Comparison of ENCODE assay signal across 17 cellular contexts in the genomic region with DNA sequence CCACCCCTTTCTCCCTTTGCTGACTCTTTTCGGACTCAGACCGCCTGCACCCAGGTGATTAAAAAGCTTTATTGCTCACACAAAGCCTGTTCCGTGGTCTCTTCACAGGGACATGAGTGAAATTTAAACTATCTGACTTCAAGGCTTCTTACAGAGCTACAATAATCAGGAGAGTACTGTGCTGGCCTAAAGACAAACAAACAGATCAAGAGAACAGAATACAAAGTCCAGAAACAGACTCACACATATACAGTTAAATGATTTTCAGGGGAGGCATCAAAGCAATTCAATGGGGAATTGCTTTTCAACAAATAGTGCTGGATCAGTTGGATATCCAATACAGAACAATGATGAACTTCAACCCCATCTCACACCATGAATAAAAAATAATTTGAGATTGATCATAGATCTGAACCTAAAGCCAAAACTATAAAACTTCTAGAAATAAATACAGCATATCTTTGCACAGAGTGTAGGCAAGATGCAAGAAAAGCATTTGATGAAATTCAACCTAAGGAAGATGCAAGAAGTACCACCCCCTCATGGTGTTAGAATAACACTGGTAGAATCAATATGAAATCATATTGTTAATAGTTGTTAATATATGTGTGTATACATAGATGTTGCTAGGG.
A peak's percentile ranks its signal among the peaks of the same experiment; 100 is the strongest.
DNase-seq lines count a peak whose midpoint lies in the region; TF ChIP-seq lines count a peak whose summit lies in the region.
"Had no signal": no experiment of that assay in that cellular context is flagged by ENCODE, and none has a peak within 500 bp of the region (broad histone marks: within the 10 kb centered on the region; RNA-seq: fewer than 3 reads in every experiment).

No MANE protein-coding gene starts in this region.

- H3K4me2 ChIP-seq in hepatocyte (peak overlapping the region; percentile 65), neural progenitor cell (peak overlapping the region; percentile 46)
- H3K4me2 ChIP-seq: BLaER1 had no signal

- H3K9ac ChIP-seq in HUES48 (ENCODE audit: low read depth, low read length): no peak overlapping the region
- H3K9ac ChIP-seq in liver (ENCODE audit: low read depth in 1 of 2, low read length in 2 of 2): no peak overlapping the region
- H3K9ac ChIP-seq in neural progenitor cell: no peak overlapping the region
- H3K9ac ChIP-seq: BLaER1, GM23248 had no signal

- peak; percentile 14 to 30 for TF ChIP-seq RAD21 in liver (IDR thresholded peaks at IDR 0.05)

- H3K27ac ChIP-seq in HUES48 (ENCODE audit: low read depth, low read length) (peak overlapping the region; percentile 42), hepatocyte (peak overlapping the region; percentile 50), liver (ENCODE audit: low read depth in 1 of 2, low read length in 2 of 2) (no peak overlapping the region), neural progenitor cell (no peak overlapping the region)
- H3K27ac ChIP-seq: BLaER1, GM23248 had no signal

- no peak overlapping the region for H2AFZ ChIP-seq in hepatocyte
- H2AFZ ChIP-seq in neural progenitor cell (replicated peaks): no peak overlapping the region
- H2AFZ ChIP-seq: GM23248 had no signal

- H3K36me3 ChIP-seq in HUES48 (ENCODE audit: control insufficient read depth, insufficient read depth, low read length) (no peaks in the 10 kb centered on the region), hepatocyte (replicated peaks; ENCODE audit: insufficient read depth, low read depth) (no peaks in the 10 kb centered on the region), liver (ENCODE audit: control insufficient read depth in 4 of 4, insufficient read depth in 3 of 4, low read depth in 1 of 4, low read length in 3 of 4) (no peaks in the 10 kb centered on the region), neural progenitor cell (no peaks in the 10 kb centered on the region)
- H3K36me3 ChIP-seq: BLaER1 had no signal

- no peaks in the 10 kb centered on the region for H3K9me2 ChIP-seq in hepatocyte (replicated peaks; ENCODE audit: insufficient read depth)

- H3K4me1 ChIP-seq in HUES48 (ENCODE audit: control insufficient read depth, insufficient read depth, low read length) (peaks cover 24% of the 10 kb centered on the region), hepatocyte (ENCODE audit: insufficient read depth) (peaks cover 4% of the 10 kb centered on the region), liver (ENCODE audit: control insufficient read depth in 4 of 4, insufficient read depth in 4 of 4, low read length in 3 of 4) (peaks cover 5 to 22% (median 15%) of the 10 kb centered on the region in 4 donors), neural progenitor cell (peaks cover 24% of the 10 kb centered on the region)

- H3K4me3 Mint-ChIP-seq in neural progenitor cell: no peak overlapping the region
- H3K4me3 Mint-ChIP-seq: CD4-positive, CD25-positive, alpha-beta regulatory T cell; H9 had no signal

- TF ChIP-seq CTCF in hepatocyte (IDR thresholded peaks at IDR 0.05; ENCODE audit: poor library complexity): no peak
- TF ChIP-seq CTCF in liver (IDR thresholded peaks at IDR 0.05; ENCODE audit: low read depth, low read length, missing input control): no peak
- TF ChIP-seq CTCF in neural progenitor cell (IDR thresholded peaks at IDR 0.05): no peak

- peaks cover 4% of the 10 kb centered on the region for H3F3A ChIP-seq in neural progenitor cell (ENCODE audit: low read depth)

- H3K79me2 ChIP-seq in hepatocyte: peaks cover 32% of the 10 kb centered on the region
- peaks cover 14% of the 10 kb centered on the region for H3K79me2 ChIP-seq in neural progenitor cell (ENCODE audit: low read depth)

- peaks cover 3% of the 10 kb centered on the region for H3K36me3 Mint-ChIP-seq in neural progenitor cell

- no peaks in the 10 kb centered on the region for H3K27me3 Mint-ChIP-seq in neural progenitor cell (ENCODE audit: insufficient read depth, low read depth)
- H3K27me3 Mint-ChIP-seq: CD4-positive, CD25-positive, alpha-beta regulatory T cell had no signal

- peaks cover 5% of the 10 kb centered on the region for H3K9me3 Mint-ChIP-seq in neural progenitor cell

- H4K20me1 ChIP-seq in hepatocyte (ENCODE audit: insufficient read depth, poor library complexity, severe bottlenecking) (no peaks in the 10 kb centered on the region), neural progenitor cell (ENCODE audit: low read depth) (no peaks in the 10 kb centered on the region)
- H4K20me1 ChIP-seq: BLaER1 had no signal

- DNase-seq in hepatocyte (ENCODE audit: low spot score) (no peak), neural progenitor cell (ENCODE audit: low spot score) (no peak), NCI-H1092 (lab: John Stamatoyannopoulos, UW) (no peak), C1 segment of cervical spinal cord (lab: John Stamatoyannopoulos, UW) (no peak), NCI-H526 (lab: John Stamatoyannopoulos, UW) (no peak), NCI-H1092 treated with DMSO at 0.1 percent for 48 hours (lab: John Stamatoyannopoulos, UW) (no peak)
- DNase-seq: 8988T; AML-193; Calu3; CD4-positive, CD25-positive, alpha-beta regulatory T cell; DMS 273 treated with DMSO at 0.1 percent for 48 hours; GM23248; H9 had no signal

- 54% methylated on average over 3 of the region's 3 CpGs for WGBS in hepatocyte (ENCODE audit: low lambda C conversion rate, missing lambda C conversion rate)
- 58% methylated on average over 3 of the region's 3 CpGs for WGBS in liver

- H3K4me3 ChIP-seq in HUES48 (ENCODE audit: low read depth, low read length): no peak overlapping the region
- no peak overlapping the region for H3K4me3 ChIP-seq in hepatocyte
- H3K4me3 ChIP-seq in liver (ENCODE audit: low read depth in 1 of 3, low read length in 3 of 3): no peak overlapping the region
- no peak overlapping the region for H3K4me3 ChIP-seq in neural progenitor cell
- H3K4me3 ChIP-seq: BLaER1, GM12878, GM23248 had no signal

- H3K27me3 ChIP-seq in HUES48 (ENCODE audit: control insufficient read depth, insufficient read depth, low read length) (no peaks in the 10 kb centered on the region), hepatocyte (no peaks in the 10 kb centered on the region), liver (ENCODE audit: control insufficient read depth in 4 of 4, insufficient read depth in 4 of 4, low read length in 3 of 4) (no peaks in the 10 kb centered on the region), neural progenitor cell (no peaks in the 10 kb centered on the region)
- H3K27me3 ChIP-seq: BLaER1 had no signal

- H3K4me1 Mint-ChIP-seq in neural progenitor cell: no peaks in the 10 kb centered on the region

- H3K9me3 ChIP-seq in HUES48 (ENCODE audit: control insufficient read depth, insufficient read depth, low read length): no peaks in the 10 kb centered on the region
- no peaks in the 10 kb centered on the region for H3K9me3 ChIP-seq in hepatocyte (ENCODE audit: low read depth)
- H3K9me3 ChIP-seq in liver (ENCODE audit: control insufficient read depth in 4 of 4, low read length in 3 of 4): no peaks in the 10 kb centered on the region
- no peaks in the 10 kb centered on the region for H3K9me3 ChIP-seq in neural progenitor cell (ENCODE audit: low read depth)
- H3K9me3 ChIP-seq: BLaER1 had no signal

- H3K27ac Mint-ChIP-seq in neural progenitor cell: no peak overlapping the region
- H3K27ac Mint-ChIP-seq: CD4-positive, CD25-positive, alpha-beta regulatory T cell had no signal

TF ChIP-seq in liver, 16 proteins besides CTCF, POLR2A, EP300 and RAD21 (continues in another document):
- TF ChIP-seq NR2F2 (IDR thresholded peaks at IDR 0.05) (no peak), RXRA (IDR thresholded peaks at IDR 0.05) (peak; percentile 23 to 30), JUND (IDR thresholded peaks at IDR 0.05) (peak in 1 of 2 donors; percentile 33), EGR1 (IDR thresholded peaks at IDR 0.05; ENCODE audit: low read depth in 2 of 2) (no peak), HNF4G (IDR thresholded peaks at IDR 0.05) (peak; percentile 64)
- TF ChIP-seq, protein P1, sequence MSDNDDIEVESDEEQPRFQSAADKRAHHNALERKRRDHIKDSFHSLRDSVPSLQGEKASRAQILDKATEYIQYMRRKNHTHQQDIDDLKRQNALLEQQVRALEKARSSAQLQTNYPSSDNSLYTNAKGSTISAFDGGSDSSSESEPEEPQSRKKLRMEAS (IDR thresholded peaks at IDR 0.05): no peak
- TF ChIP-seq, protein P2, sequence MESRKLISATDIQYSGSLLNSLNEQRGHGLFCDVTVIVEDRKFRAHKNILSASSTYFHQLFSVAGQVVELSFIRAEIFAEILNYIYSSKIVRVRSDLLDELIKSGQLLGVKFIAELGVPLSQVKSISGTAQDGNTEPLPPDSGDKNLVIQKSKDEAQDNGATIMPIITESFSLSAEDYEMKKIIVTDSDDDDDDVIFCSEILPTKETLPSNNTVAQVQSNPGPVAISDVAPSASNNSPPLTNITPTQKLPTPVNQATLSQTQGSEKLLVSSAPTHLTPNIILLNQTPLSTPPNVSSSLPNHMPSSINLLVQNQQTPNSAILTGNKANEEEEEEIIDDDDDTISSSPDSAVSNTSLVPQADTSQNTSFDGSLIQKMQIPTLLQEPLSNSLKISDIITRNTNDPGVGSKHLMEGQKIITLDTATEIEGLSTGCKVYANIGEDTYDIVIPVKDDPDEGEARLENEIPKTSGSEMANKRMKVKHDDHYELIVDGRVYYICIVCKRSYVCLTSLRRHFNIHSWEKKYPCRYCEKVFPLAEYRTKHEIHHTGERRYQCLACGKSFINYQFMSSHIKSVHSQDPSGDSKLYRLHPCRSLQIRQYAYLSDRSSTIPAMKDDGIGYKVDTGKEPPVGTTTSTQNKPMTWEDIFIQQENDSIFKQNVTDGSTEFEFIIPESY (IDR thresholded peaks at IDR 0.05): peak; percentile 23

Comparison
In these comparisons a context has a peak if more than half of its experiments do, and no peak if none do; other contexts are left out.
1. H3K27ac ChIP-seq: peak in HUES48 (single experiment) and hepatocyte (single experiment); none in liver (0 of 2) and neural progenitor cell (single experiment).